8 cellular contexts compared by ENCODE assay signal in the genomic region with DNA sequence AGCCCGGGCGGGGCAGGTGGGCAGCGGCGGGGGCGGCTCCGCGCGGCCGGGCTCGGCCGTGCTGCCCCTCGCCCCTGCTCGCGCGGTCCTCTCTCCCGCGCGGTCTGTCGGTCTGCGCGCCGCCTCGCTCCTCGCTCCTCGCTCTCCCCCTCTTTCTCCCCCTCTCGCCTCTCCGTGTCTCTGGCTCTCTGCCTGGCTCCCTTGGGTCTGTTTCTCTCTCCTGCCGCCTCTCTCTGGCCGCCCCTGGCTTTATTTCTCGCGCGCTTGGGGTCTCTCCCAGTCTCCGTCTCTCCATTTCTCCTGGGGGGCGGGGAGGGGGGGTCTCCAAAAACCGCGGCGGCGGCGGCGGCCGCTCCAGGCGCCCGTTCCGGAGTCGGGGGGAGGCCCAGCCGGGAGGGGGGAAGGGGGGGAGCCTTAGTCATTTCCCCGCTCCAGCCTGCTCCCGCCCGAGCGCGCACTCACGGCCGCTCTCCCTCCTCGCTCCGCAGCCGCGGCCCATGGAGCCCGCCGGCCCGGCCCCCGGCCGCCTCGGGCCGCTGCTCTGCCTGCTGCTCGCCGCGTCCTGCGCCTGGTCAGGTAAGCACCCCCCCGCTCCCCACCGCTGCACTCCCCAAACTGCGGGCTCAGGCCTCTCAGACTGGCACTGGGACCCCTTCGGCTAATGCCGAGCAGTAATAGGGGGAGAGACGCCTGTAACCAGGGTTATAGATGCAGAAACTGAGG. TPM values are rescaled to one million over a fixed set of nuclear protein-coding genes. Genes with fewer than 3 reads are reported as not detected.
DNase-seq lines count a peak whose midpoint lies in the region; ATAC-seq and TF ChIP-seq lines count a peak whose summit lies in the region.

A gene (plus strand): TSS at position 457 of the 723 bp plus-strand sequence. CDS start 41 bp downstream, at position 498.

- no peak for TF ChIP-seq CTCF in GM10248 (IDR thresholded peaks at IDR 0.05; ENCODE audit: control extremely low read depth, extremely low read depth, low read depth, missing control alignments)
- no peak for TF ChIP-seq CTCF in mammary epithelial cell (conservative IDR thresholded peaks at IDR 0.05 in 1 of 2, IDR thresholded peaks at IDR 0.05 in 1 of 2; ENCODE audit: extremely low read depth in 1 of 2, insufficient read depth in 1 of 2, low read depth in 1 of 2, low read length in 2 of 2)

- H3K9me3 ChIP-seq in mammary epithelial cell (replicated peaks; ENCODE audit: insufficient read depth, low read length), result no peaks in the 10 kb centered on the region

- DNase-seq in GM10248 (ENCODE audit: extremely low spot score), result peak; percentile 59
- DNase-seq in NCI-H748 (lab: John Stamatoyannopoulos, UW; ENCODE audit: unreplicated experiment), result peak; percentile 88
- peak; percentile 67 for DNase-seq in mammary epithelial cell
- peak; percentile 86 for DNase-seq in putamen (ENCODE audit: low spot score)
- DNase-seq in GM19240 (ENCODE audit: insufficient read length, low spot score), result no peak

- CTCF ChIA-PET in GM10248 (lab: Yijun Ruan, JAX), result interaction anchor here (1.5 kb wide), 1 partner anchor 9 kb away, joined by 3 read pairs; no protein-coding TSS in a partner anchor
- CTCF ChIA-PET in mammary epithelial cell (lab: Charles Lee; ENCODE audit: low non-redundant PET), result no interaction called here

- 0% methylated on average over 5 of the region's 74 CpGs for WGBS in mammary epithelial cell (ENCODE audit: low coverage, missing lambda C conversion rate)

- in situ Hi-C loops in mammary epithelial cell (cut with MboI; ENCODE audit: low sequenced_read_pairs in 2 of 2), result no loop called here

- H3K4me1 ChIP-seq in ACC112 (ENCODE audit: control insufficient read depth, insufficient read depth, low read length, unreplicated experiment) (peaks cover 8% of the 10 kb centered on the region), mammary epithelial cell (ENCODE audit: insufficient read depth, low read length) (peaks cover 37% of the 10 kb centered on the region)

- no TSS peak for BruUV-seq in mammary epithelial cell (replicated peaks; lab: Mats Ljungman, UMichigan)

- no peaks in the 10 kb centered on the region for H4K20me1 ChIP-seq in mammary epithelial cell (ENCODE audit: insufficient read depth, low read length)

- no peaks in the 10 kb centered on the region for H3K36me3 ChIP-seq in ACC112 (ENCODE audit: insufficient read depth, low read length)
- H3K36me3 ChIP-seq in mammary epithelial cell (ENCODE audit: insufficient read depth, low read length), result no peaks in the 10 kb centered on the region

- dilution Hi-C loops in mammary epithelial cell (cut with HindIII; ENCODE audit: low sequenced_read_pairs), result no loop called here

- intact Hi-C loops in mammary epithelial cell (cut with micrococcal nuclease), result loop anchor here (1.0 to 2.0 kb wide), 2 partner anchors 86 to 93 kb away; no protein-coding TSS in a partner anchor

- no peak within 1 kb of the TSS for H3K27ac ChIP-seq in ACC112 (ENCODE audit: low read depth, low read length)
- H3K27ac ChIP-seq in mammary epithelial cell (ENCODE audit: insufficient read depth, low read depth, low read length), result peak within 1 kb of the TSS; percentile 75

- H3K79me2 ChIP-seq in ACC112 (ENCODE audit: control insufficient read depth, insufficient read depth, low read length, unreplicated experiment) (no peaks in the 10 kb centered on the region), mammary epithelial cell (ENCODE audit: insufficient read depth, low read length) (peaks cover 64% of the 10 kb centered on the region)

- H2AFZ ChIP-seq in ACC112 (ENCODE audit: low read length, unreplicated experiment) (peak within 1 kb of the TSS; percentile 76), mammary epithelial cell (ENCODE audit: low read depth, low read length) (peak within 1 kb of the TSS; percentile 81)

- ATAC-seq in GM21515 (IDR thresholded peaks at IDR 0.05; ENCODE audit: unreplicated experiment), result no peak

- peak within 1 kb of the TSS; percentile 83 for H3K4me3 ChIP-seq in ACC112 (ENCODE audit: low read depth, low read length)
- H3K4me3 ChIP-seq in mammary epithelial cell (replicated peaks in 1 of 3; ENCODE audit: insufficient read depth in 1 of 3, low read depth in 2 of 3, low read length in 3 of 3), result peak within 1 kb of the TSS; percentile 68 to 85 (median 81)
- H3K4me3 ChIP-seq in iPS-11a (ENCODE audit: low read depth, low read length), result peak within 1 kb of the TSS; percentile 52

- H3K4me2 ChIP-seq in mammary epithelial cell (ENCODE audit: insufficient read depth, low read depth, low read length), result peak within 1 kb of the TSS; percentile 89

- POLR2A ChIA-PET in GM10248 (lab: Yijun Ruan, JAX), result no interaction called here

- peak within 1 kb of the TSS; percentile 76 for H3K9ac ChIP-seq in mammary epithelial cell (ENCODE audit: insufficient read depth, low read length)

- H3K27me3 ChIP-seq in ACC112 (ENCODE audit: insufficient read depth, low read length) (no peaks in the 10 kb centered on the region), mammary epithelial cell (ENCODE audit: insufficient read depth, low read length) (no peaks in the 10 kb centered on the region)

RNA-seq across cellular contexts. Expression of the gene that starts here (rescaled TPM):
- total RNA-seq in mammary epithelial cell, result 10 to 100 TPM; 49.6 to 68.3 TPM
- 41.1 TPM for polyA plus RNA-seq in mammary epithelial cell
- 78.0 TPM for polyA minus RNA-seq in mammary epithelial cell
